ENCODE assay signal across 14 cellular contexts in the genomic region with DNA sequence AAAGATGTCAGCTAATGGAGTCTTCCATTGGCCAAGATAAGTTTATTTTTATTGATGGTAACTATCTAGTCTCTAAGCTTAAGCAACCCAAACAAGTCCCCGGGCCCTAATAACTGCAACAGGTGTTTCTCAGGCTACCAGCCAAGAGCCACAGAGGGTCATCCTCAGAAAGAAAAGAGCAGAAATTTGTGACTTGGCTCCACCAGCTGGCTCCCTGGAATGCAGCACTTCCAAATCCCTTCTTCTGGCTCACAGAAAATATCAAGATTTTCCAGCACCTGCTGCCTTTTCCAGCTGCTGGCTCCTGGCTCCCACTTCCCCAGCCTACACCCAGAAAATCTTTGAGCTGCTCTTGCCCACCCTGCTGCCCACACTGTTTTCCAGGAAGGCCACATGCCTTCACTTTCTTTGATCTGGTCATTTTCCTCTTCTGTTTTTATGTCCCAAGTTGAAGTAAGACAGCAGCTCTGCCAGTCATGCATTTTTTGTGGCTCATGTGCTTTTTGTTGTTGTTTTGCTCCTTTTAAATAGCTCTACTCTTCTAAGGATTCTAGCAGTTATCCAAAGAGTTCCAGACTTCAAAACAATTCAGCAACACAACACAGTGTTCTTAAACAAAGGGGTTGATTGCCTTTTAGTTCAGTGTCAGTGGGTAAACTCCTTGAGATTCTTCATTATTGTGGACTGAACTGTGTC.
A peak's percentile ranks its signal among the peaks of the same experiment; 100 is the strongest.
DNase-seq lines count a peak whose midpoint lies in the region; ATAC-seq, FAIRE-seq and TF ChIP-seq lines count a peak whose summit lies in the region.
"Had no signal": no experiment of that assay in that cellular context is flagged by ENCODE, and none has a peak within 500 bp of the region (broad histone marks: within the 10 kb centered on the region; RNA-seq: fewer than 3 reads in every experiment).

No MANE protein-coding gene starts in this region.

- no peaks in the 10 kb centered on the region for H3K36me3 ChIP-seq in neural progenitor cell
- no peaks in the 10 kb centered on the region for H3K36me3 ChIP-seq in pancreas
- H3K36me3 ChIP-seq: right atrium auricular region had no signal

- H3K79me2 ChIP-seq in neural progenitor cell (ENCODE audit: low read depth): no peaks in the 10 kb centered on the region

- peaks cover 7% of the 10 kb centered on the region for H3K4me1 Mint-ChIP-seq in neural progenitor cell

- ATAC-seq in HG02885 (IDR thresholded peaks at IDR 0.05; ENCODE audit: poor library complexity, unreplicated experiment) (no peak), pancreas (no peak), HG03432 (IDR thresholded peaks at IDR 0.05; ENCODE audit: unreplicated experiment) (no peak)
- ATAC-seq: esophagus mucosa, mucosa of descending colon had no signal

- DNase-seq in GM10266 (ENCODE audit: extremely low spot score) (no peak), NCI-H1105 (lab: John Stamatoyannopoulos, UW) (peak; percentile 36), astrocyte of the spinal cord (ENCODE audit: low read depth, low spot score) (no peak), neural progenitor cell (ENCODE audit: low spot score) (peak; percentile 30), pancreas (no peak)
- DNase-seq: activated CD4-positive, alpha-beta T cell treated with anti-CD3 and anti-CD28 coated beads, Interleukin-2, amount 50 U/mL, for 48 hours; caudate nucleus; CD8-positive, alpha-beta memory T cell; NCI-H146 had no signal

- no peak overlapping the region for H3K9ac ChIP-seq in neural progenitor cell

- H3K4me2 ChIP-seq in neural progenitor cell: no peak overlapping the region

- in situ Hi-C loops in astrocyte of the spinal cord (cut with HindIII; ENCODE audit: low sequenced_read_pairs): no loop called here

- peak overlapping the region; percentile 14 for H3K27ac Mint-ChIP-seq in neural progenitor cell

- H3K27ac ChIP-seq in neural progenitor cell (no peak overlapping the region), pancreas (no peak overlapping the region)

- no peaks in the 10 kb centered on the region for H4K20me1 ChIP-seq in neural progenitor cell (ENCODE audit: low read depth)

- H3K4me1 ChIP-seq in neural progenitor cell (no peaks in the 10 kb centered on the region), pancreas (no peaks in the 10 kb centered on the region)

- no peaks in the 10 kb centered on the region for H3K36me3 Mint-ChIP-seq in neural progenitor cell

- no peak overlapping the region for H3K4me3 Mint-ChIP-seq in neural progenitor cell

- peak overlapping the region; percentile 45 for H2AFZ ChIP-seq in neural progenitor cell (replicated peaks)

- no peak for FAIRE-seq in pancreas (lab: Jason Lieb, UNC)

- no peaks in the 10 kb centered on the region for H3F3A ChIP-seq in neural progenitor cell (ENCODE audit: low read depth)

- 25 to 27% methylated on average over 1 of the region's 1 CpG for WGBS in pancreas, 2 donors

- H3K27me3 ChIP-seq in neural progenitor cell (no peaks in the 10 kb centered on the region), pancreas (no peaks in the 10 kb centered on the region)
- H3K27me3 ChIP-seq: right atrium auricular region had no signal

- H3K27me3 Mint-ChIP-seq in neural progenitor cell (ENCODE audit: insufficient read depth, low read depth): peaks cover 3% of the 10 kb centered on the region
- H3K27me3 Mint-ChIP-seq: CD8-positive, alpha-beta memory T cell had no signal

- intact Hi-C loops in pancreas (cut with DNase I): no loop called here

- no peaks in the 10 kb centered on the region for H3K9me3 ChIP-seq in neural progenitor cell (ENCODE audit: low read depth)
- H3K9me3 ChIP-seq in pancreas: no peaks in the 10 kb centered on the region
- H3K9me3 ChIP-seq: mucosa of descending colon had no signal

- peaks cover 2% of the 10 kb centered on the region for H3K9me3 Mint-ChIP-seq in neural progenitor cell

- H3K4me3 ChIP-seq in astrocyte of the spinal cord (ENCODE audit: low read depth, low read length): no peak overlapping the region
- H3K4me3 ChIP-seq in neural progenitor cell: no peak overlapping the region
- no peak overlapping the region for H3K4me3 ChIP-seq in pancreas
- H3K4me3 ChIP-seq: mucosa of descending colon, right atrium auricular region had no signal

- TF ChIP-seq CTCF in GM10266 (IDR thresholded peaks at IDR 0.05; ENCODE audit: control insufficient read depth, insufficient read depth, low read depth, missing control alignments) (peak; percentile 25), astrocyte of the spinal cord (IDR thresholded peaks at IDR 0.05; ENCODE audit: low read depth, low read length) (peak; percentile 19), neural progenitor cell (IDR thresholded peaks at IDR 0.05) (peak; percentile 32), pancreas (IDR thresholded peaks at IDR 0.05) (no peak)

Comparison
In these comparisons a context has a peak if more than half of its experiments do, and no peak if none do; other contexts are left out.
1. DNase-seq: peak in NCI-H1105 (single experiment) and neural progenitor cell (single experiment); none in GM10266 (single experiment), astrocyte of the spinal cord (single experiment) and pancreas (0 of 6).
2. CTCF ChIP-seq: peak in GM10266 (single experiment), astrocyte of the spinal cord (single experiment) and neural progenitor cell (single experiment); none in pancreas (0 of 4).